In genomic region chr18:66553824-66554223, GRCh38 we compare ENCODE assay signal across 18 cellular contexts. TPM values are rescaled to one million over a fixed set of nuclear protein-coding genes. Genes with fewer than 3 reads are reported as not detected.
"Had no signal": no experiment of that assay in that cellular context is flagged by ENCODE, and none has a peak within 500 bp of the region (broad histone marks: within the 10 kb centered on the region; RNA-seq: fewer than 3 reads in every experiment).

No MANE protein-coding gene starts in this region.

- H3K36me3 Mint-ChIP-seq: activated CD4-positive, alpha-beta memory T cell treated with anti-CD3 and anti-CD28 coated beads for 36 hours; activated CD8-positive, alpha-beta memory T cell treated with anti-CD3 and anti-CD28 coated beads, Interleukin-2, amount 10 ng/mL, durations not matched to agents 7 days and 5 days; activated naive CD4-positive, alpha-beta T cell treated with anti-CD3 and anti-CD28 coated beads, Interleukin-2, amount 10 ng/mL, durations not matched to agents 7 days and 5 days; natural killer cell treated with Interleukin-12 subunit alpha and Interleukin-12 subunit beta and Interleukin-15 and Interleukin-18, amount 100 ng/mL, for 72 hours had no signal

- H3K4me3 Mint-ChIP-seq: activated CD4-positive, alpha-beta memory T cell treated with anti-CD3 and anti-CD28 coated beads for 36 hours; activated CD4-positive, alpha-beta T cell treated with anti-CD3 and anti-CD28 coated beads for 36 hours; activated CD8-positive, alpha-beta memory T cell treated with anti-CD3 and anti-CD28 coated beads, Interleukin-2, amount 10 ng/mL, durations not matched to agents 7 days and 5 days; activated naive CD4-positive, alpha-beta T cell treated with anti-CD3 and anti-CD28 coated beads, Interleukin-2, amount 10 ng/mL, durations not matched to agents 7 days and 5 days; activated T-cell treated with anti-CD3 and anti-CD28 coated beads, Interleukin-2, amount 50 U/mL, for 24 hours; endodermal cell; natural killer cell treated with Interleukin-12 subunit alpha and Interleukin-12 subunit beta and Interleukin-15 and Interleukin-18, amount 100 ng/mL, for 72 hours; stimulated activated naive CD8-positive, alpha-beta T cell treated with anti-CD3 and anti-CD28 coated beads, Interleukin-15, Interleukin-2, amounts not matched to agents 100 ng/mL and 50 ng/mL, for 24 hours; T-helper 17 cell had no signal

- H3K4me1 ChIP-seq: body of pancreas, left lung, spleen, upper lobe of left lung had no signal

- H3K9me3 ChIP-seq: body of pancreas, left lung, spleen, upper lobe of left lung had no signal

- DNase-seq: activated CD4-positive, alpha-beta memory T cell treated with anti-CD3 and anti-CD28 coated beads for 36 hours; activated CD4-positive, alpha-beta T cell treated with anti-CD3 and anti-CD28 coated beads for 36 hours; activated CD8-positive, alpha-beta memory T cell treated with anti-CD3 and anti-CD28 coated beads, Interleukin-2, amount 10 ng/mL, durations not matched to agents 7 days and 5 days; activated naive CD4-positive, alpha-beta T cell treated with anti-CD3 and anti-CD28 coated beads, Interleukin-2, amount 10 ng/mL, durations not matched to agents 7 days and 5 days; activated T-cell treated with anti-CD3 and anti-CD28 coated beads, Interleukin-2, amount 50 U/mL, for 24 hours; body of pancreas; endodermal cell; erythroblast; hippocampal formation; kidney; left lung; occipital lobe; right cardiac atrium; spleen; T-helper 17 cell; upper lobe of left lung had no signal

- H3K4me3 ChIP-seq: body of pancreas, left lung, spleen, upper lobe of left lung had no signal

- H3K27me3 Mint-ChIP-seq: activated CD4-positive, alpha-beta memory T cell treated with anti-CD3 and anti-CD28 coated beads for 36 hours; activated CD4-positive, alpha-beta T cell treated with anti-CD3 and anti-CD28 coated beads for 36 hours; activated CD8-positive, alpha-beta memory T cell treated with anti-CD3 and anti-CD28 coated beads, Interleukin-2, amount 10 ng/mL, durations not matched to agents 7 days and 5 days; activated naive CD4-positive, alpha-beta T cell treated with anti-CD3 and anti-CD28 coated beads, Interleukin-2, amount 10 ng/mL, durations not matched to agents 7 days and 5 days; activated T-cell treated with anti-CD3 and anti-CD28 coated beads, Interleukin-2, amount 50 U/mL, for 24 hours; natural killer cell treated with Interleukin-12 subunit alpha and Interleukin-12 subunit beta and Interleukin-15 and Interleukin-18, amount 100 ng/mL, for 72 hours; stimulated activated naive CD8-positive, alpha-beta T cell treated with anti-CD3 and anti-CD28 coated beads, Interleukin-15, Interleukin-2, amounts not matched to agents 100 ng/mL and 50 ng/mL, for 24 hours; T-helper 17 cell had no signal

- H3K9me3 Mint-ChIP-seq: endodermal cell; natural killer cell treated with Interleukin-12 subunit alpha and Interleukin-12 subunit beta and Interleukin-15 and Interleukin-18, amount 100 ng/mL, for 72 hours; stimulated activated naive CD8-positive, alpha-beta T cell treated with anti-CD3 and anti-CD28 coated beads, Interleukin-15, Interleukin-2, amounts not matched to agents 100 ng/mL and 50 ng/mL, for 24 hours had no signal

- H3K4me1 Mint-ChIP-seq: activated CD4-positive, alpha-beta T cell treated with anti-CD3 and anti-CD28 coated beads for 36 hours; activated CD8-positive, alpha-beta memory T cell treated with anti-CD3 and anti-CD28 coated beads, Interleukin-2, amount 10 ng/mL, durations not matched to agents 7 days and 5 days; activated naive CD4-positive, alpha-beta T cell treated with anti-CD3 and anti-CD28 coated beads, Interleukin-2, amount 10 ng/mL, durations not matched to agents 7 days and 5 days; endodermal cell; T-helper 17 cell had no signal

- ATAC-seq: activated CD4-positive, alpha-beta T cell treated with anti-CD3 and anti-CD28 coated beads for 36 hours; activated CD8-positive, alpha-beta memory T cell treated with anti-CD3 and anti-CD28 coated beads, Interleukin-2, amount 10 ng/mL, durations not matched to agents 7 days and 5 days; body of pancreas; left lung; natural killer cell treated with Interleukin-12 subunit alpha and Interleukin-12 subunit beta and Interleukin-15 and Interleukin-18, amount 100 ng/mL, for 72 hours; right cardiac atrium; T-helper 17 cell had no signal

- H3K27ac ChIP-seq: body of pancreas, left lung, spleen, upper lobe of left lung had no signal

- H3K36me3 ChIP-seq: left lung, spleen, upper lobe of left lung had no signal

- H3K27me3 ChIP-seq: body of pancreas, left lung, spleen, upper lobe of left lung had no signal

- H3K27ac Mint-ChIP-seq: activated CD4-positive, alpha-beta memory T cell treated with anti-CD3 and anti-CD28 coated beads for 36 hours; activated CD4-positive, alpha-beta T cell treated with anti-CD3 and anti-CD28 coated beads for 36 hours; activated CD8-positive, alpha-beta memory T cell treated with anti-CD3 and anti-CD28 coated beads, Interleukin-2, amount 10 ng/mL, durations not matched to agents 7 days and 5 days; activated naive CD4-positive, alpha-beta T cell treated with anti-CD3 and anti-CD28 coated beads, Interleukin-2, amount 10 ng/mL, durations not matched to agents 7 days and 5 days; activated T-cell treated with anti-CD3 and anti-CD28 coated beads, Interleukin-2, amount 50 U/mL, for 24 hours; endodermal cell; natural killer cell treated with Interleukin-12 subunit alpha and Interleukin-12 subunit beta and Interleukin-15 and Interleukin-18, amount 100 ng/mL, for 72 hours; stimulated activated naive CD8-positive, alpha-beta T cell treated with anti-CD3 and anti-CD28 coated beads, Interleukin-15, Interleukin-2, amounts not matched to agents 100 ng/mL and 50 ng/mL, for 24 hours; T-helper 17 cell had no signal

RNA-seq across cellular contexts. Expression of gene CDH19, which starts 50.1 kb away (rescaled TPM):
- total RNA-seq: activated CD4-positive, alpha-beta memory T cell treated with anti-CD3 and anti-CD28 coated beads for 36 hours; activated CD4-positive, alpha-beta T cell treated with anti-CD3 and anti-CD28 coated beads for 36 hours; activated CD8-positive, alpha-beta memory T cell treated with anti-CD3 and anti-CD28 coated beads, Interleukin-2, amount 10 ng/mL, durations not matched to agents 7 days and 5 days; endodermal cell; natural killer cell treated with Interleukin-12 subunit alpha and Interleukin-12 subunit beta and Interleukin-15 and Interleukin-18, amount 100 ng/mL, for 72 hours; T-helper 17 cell had no signal
